In the genomic region with DNA sequence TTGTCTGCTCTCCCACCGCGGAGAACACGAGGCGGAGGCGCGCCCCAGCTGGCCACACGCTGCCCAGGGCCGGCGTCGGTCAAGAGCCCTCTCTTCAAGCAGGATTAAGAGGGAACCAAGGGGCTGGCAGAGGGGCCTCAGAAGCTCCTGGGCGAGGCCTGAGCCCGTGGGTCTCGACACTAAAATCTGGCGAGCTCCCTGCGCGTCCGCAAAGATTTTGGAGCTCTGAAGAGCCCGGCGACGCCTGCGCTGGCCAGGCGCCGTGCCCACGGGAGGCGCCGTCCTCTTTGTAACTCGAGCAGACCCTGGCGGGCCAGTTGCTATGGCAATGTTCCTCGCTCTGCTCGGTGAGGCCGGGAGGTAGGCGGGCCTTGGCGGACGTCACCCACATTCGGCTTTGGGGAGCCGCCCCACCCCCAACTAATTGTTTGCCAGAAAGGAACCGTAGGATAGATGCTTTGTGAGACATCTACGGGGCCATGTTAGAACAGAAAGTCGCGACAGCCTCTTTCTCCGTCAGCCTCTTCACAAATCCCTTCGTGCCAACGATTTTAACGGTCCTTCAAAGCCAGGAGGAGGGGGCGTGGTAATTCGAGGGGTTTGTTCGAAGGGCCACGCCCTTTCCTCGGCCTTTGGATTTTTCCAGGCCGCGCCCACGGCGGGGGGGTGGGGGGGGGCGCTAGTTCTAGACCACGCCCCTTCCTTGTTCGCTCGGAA, we compare ENCODE assay signal across 1 cellular context.
TF ChIP-seq lines count a peak whose summit lies in the region.

No MANE protein-coding gene starts in this region.

TF ChIP-seq in GM12878, 131 proteins besides CTCF, POLR2A, EP300 and RAD21 (continued from another document and continues in another):
- TF ChIP-seq NFIC (IDR thresholded peaks at IDR 0.05; ENCODE audit: low read depth, low read length) (no peak), POLR2AphosphoS5 (IDR thresholded peaks at IDR 0.05; ENCODE audit: low read length) (peak; percentile 39; the same call in 1 of the 2 replicates), CBX3 (IDR thresholded peaks at IDR 0.05; ENCODE audit: borderline replicate concordance, low read depth) (no peak), IRF4 (IDR thresholded peaks at IDR 0.05; ENCODE audit: low read depth, low read length) (no peak), FOXM1 (IDR thresholded peaks at IDR 0.05; ENCODE audit: low read depth, low read length) (no peak), HDGF (IDR thresholded peaks at IDR 0.05) (no peak), CEBPB (IDR thresholded peaks at IDR 0.05; ENCODE audit: borderline replicate concordance in 1 of 2, low read depth in 2 of 2, low read length in 2 of 2) (no peak), SREBF2 (IDR thresholded peaks at IDR 0.05; ENCODE audit: low read length) (no peak), YBX1 (IDR thresholded peaks at IDR 0.05) (no peak), CBFB (IDR thresholded peaks at IDR 0.05; ENCODE audit: low read depth) (0 out of 2 replicates have a peak, but pooled peaks have one; percentile 29), TCF12 (IDR thresholded peaks at IDR 0.05; ENCODE audit: low read depth, low read length) (0 out of 2 replicates have a peak, but pooled peaks have one; percentile 11), MYB (IDR thresholded peaks at IDR 0.05; ENCODE audit: borderline replicate concordance, low read depth, low read length) (no peak), EZH2 (IDR thresholded peaks at IDR 0.05; ENCODE audit: borderline replicate concordance, control insufficient read depth, low read depth, low read length) (no peak), FOXK2 (IDR thresholded peaks at IDR 0.05) (no peak), ZNF217 (IDR thresholded peaks at IDR 0.05) (no peak), POU2F2 (IDR thresholded peaks at IDR 0.05; ENCODE audit: borderline replicate concordance, low read depth, low read length) (no peak), JUNB (IDR thresholded peaks at IDR 0.05) (no peak), TBL1XR1 (IDR thresholded peaks at IDR 0.05; ENCODE audit: low read depth, low read length) (0 out of 2 replicates have a peak, but pooled peaks have one; percentile 27), NR2F1 (conservative IDR thresholded peaks at IDR 0.05) (no peak)
- TF ChIP-seq, protein P1, sequence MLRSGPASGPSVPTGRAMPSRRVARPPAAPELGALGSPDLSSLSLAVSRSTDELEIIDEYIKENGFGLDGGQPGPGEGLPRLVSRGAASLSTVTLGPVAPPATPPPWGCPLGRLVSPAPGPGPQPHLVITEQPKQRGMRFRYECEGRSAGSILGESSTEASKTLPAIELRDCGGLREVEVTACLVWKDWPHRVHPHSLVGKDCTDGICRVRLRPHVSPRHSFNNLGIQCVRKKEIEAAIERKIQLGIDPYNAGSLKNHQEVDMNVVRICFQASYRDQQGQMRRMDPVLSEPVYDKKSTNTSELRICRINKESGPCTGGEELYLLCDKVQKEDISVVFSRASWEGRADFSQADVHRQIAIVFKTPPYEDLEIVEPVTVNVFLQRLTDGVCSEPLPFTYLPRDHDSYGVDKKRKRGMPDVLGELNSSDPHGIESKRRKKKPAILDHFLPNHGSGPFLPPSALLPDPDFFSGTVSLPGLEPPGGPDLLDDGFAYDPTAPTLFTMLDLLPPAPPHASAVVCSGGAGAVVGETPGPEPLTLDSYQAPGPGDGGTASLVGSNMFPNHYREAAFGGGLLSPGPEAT (IDR thresholded peaks at IDR 0.05; ENCODE audit: low read depth), result peak; percentile 30
- TF ChIP-seq, protein P2, sequence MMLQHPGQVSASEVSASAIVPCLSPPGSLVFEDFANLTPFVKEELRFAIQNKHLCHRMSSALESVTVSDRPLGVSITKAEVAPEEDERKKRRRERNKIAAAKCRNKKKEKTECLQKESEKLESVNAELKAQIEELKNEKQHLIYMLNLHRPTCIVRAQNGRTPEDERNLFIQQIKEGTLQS (IDR thresholded peaks at IDR 0.05; ENCODE audit: borderline replicate concordance, extremely low read depth, low read depth, low read length), result no peak
- TF ChIP-seq, protein P3, sequence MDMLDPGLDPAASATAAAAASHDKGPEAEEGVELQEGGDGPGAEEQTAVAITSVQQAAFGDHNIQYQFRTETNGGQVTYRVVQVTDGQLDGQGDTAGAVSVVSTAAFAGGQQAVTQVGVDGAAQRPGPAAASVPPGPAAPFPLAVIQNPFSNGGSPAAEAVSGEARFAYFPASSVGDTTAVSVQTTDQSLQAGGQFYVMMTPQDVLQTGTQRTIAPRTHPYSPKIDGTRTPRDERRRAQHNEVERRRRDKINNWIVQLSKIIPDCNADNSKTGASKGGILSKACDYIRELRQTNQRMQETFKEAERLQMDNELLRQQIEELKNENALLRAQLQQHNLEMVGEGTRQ (IDR thresholded peaks at IDR 0.05; ENCODE audit: borderline replicate concordance, low read depth, low read length), result no peak
- TF ChIP-seq, protein P4, sequence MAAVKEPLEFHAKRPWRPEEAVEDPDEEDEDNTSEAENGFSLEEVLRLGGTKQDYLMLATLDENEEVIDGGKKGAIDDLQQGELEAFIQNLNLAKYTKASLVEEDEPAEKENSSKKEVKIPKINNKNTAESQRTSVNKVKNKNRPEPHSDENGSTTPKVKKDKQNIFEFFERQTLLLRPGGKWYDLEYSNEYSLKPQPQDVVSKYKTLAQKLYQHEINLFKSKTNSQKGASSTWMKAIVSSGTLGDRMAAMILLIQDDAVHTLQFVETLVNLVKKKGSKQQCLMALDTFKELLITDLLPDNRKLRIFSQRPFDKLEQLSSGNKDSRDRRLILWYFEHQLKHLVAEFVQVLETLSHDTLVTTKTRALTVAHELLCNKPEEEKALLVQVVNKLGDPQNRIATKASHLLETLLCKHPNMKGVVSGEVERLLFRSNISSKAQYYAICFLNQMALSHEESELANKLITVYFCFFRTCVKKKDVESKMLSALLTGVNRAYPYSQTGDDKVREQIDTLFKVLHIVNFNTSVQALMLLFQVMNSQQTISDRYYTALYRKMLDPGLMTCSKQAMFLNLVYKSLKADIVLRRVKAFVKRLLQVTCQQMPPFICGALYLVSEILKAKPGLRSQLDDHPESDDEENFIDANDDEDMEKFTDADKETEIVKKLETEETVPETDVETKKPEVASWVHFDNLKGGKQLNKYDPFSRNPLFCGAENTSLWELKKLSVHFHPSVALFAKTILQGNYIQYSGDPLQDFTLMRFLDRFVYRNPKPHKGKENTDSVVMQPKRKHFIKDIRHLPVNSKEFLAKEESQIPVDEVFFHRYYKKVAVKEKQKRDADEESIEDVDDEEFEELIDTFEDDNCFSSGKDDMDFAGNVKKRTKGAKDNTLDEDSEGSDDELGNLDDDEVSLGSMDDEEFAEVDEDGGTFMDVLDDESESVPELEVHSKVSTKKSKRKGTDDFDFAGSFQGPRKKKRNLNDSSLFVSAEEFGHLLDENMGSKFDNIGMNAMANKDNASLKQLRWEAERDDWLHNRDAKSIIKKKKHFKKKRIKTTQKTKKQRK (IDR thresholded peaks at IDR 0.05; ENCODE audit: low read depth, low read length), result no peak
- TF ChIP-seq, protein P5, sequence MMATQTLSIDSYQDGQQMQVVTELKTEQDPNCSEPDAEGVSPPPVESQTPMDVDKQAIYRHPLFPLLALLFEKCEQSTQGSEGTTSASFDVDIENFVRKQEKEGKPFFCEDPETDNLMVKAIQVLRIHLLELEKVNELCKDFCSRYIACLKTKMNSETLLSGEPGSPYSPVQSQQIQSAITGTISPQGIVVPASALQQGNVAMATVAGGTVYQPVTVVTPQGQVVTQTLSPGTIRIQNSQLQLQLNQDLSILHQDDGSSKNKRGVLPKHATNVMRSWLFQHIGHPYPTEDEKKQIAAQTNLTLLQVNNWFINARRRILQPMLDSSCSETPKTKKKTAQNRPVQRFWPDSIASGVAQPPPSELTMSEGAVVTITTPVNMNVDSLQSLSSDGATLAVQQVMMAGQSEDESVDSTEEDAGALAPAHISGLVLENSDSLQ (IDR thresholded peaks at IDR 0.05), result no peak
- TF ChIP-seq, protein P6, sequence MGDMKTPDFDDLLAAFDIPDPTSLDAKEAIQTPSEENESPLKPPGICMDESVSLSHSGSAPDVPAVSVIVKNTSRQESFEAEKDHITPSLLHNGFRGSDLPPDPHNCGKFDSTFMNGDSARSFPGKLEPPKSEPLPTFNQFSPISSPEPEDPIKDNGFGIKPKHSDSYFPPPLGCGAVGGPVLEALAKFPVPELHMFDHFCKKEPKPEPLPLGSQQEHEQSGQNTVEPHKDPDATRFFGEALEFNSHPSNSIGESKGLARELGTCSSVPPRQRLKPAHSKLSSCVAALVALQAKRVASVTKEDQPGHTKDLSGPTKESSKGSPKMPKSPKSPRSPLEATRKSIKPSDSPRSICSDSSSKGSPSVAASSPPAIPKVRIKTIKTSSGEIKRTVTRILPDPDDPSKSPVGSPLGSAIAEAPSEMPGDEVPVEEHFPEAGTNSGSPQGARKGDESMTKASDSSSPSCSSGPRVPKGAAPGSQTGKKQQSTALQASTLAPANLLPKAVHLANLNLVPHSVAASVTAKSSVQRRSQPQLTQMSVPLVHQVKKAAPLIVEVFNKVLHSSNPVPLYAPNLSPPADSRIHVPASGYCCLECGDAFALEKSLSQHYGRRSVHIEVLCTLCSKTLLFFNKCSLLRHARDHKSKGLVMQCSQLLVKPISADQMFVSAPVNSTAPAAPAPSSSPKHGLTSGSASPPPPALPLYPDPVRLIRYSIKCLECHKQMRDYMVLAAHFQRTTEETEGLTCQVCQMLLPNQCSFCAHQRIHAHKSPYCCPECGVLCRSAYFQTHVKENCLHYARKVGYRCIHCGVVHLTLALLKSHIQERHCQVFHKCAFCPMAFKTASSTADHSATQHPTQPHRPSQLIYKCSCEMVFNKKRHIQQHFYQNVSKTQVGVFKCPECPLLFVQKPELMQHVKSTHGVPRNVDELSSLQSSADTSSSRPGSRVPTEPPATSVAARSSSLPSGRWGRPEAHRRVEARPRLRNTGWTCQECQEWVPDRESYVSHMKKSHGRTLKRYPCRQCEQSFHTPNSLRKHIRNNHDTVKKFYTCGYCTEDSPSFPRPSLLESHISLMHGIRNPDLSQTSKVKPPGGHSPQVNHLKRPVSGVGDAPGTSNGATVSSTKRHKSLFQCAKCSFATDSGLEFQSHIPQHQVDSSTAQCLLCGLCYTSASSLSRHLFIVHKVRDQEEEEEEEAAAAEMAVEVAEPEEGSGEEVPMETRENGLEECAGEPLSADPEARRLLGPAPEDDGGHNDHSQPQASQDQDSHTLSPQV (IDR thresholded peaks at IDR 0.05), result no peak
- TF ChIP-seq, protein P7, sequence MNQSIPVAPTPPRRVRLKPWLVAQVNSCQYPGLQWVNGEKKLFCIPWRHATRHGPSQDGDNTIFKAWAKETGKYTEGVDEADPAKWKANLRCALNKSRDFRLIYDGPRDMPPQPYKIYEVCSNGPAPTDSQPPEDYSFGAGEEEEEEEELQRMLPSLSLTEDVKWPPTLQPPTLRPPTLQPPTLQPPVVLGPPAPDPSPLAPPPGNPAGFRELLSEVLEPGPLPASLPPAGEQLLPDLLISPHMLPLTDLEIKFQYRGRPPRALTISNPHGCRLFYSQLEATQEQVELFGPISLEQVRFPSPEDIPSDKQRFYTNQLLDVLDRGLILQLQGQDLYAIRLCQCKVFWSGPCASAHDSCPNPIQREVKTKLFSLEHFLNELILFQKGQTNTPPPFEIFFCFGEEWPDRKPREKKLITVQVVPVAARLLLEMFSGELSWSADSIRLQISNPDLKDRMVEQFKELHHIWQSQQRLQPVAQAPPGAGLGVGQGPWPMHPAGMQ (IDR thresholded peaks at IDR 0.05; ENCODE audit: borderline replicate concordance), result no peak
- TF ChIP-seq, protein P8, sequence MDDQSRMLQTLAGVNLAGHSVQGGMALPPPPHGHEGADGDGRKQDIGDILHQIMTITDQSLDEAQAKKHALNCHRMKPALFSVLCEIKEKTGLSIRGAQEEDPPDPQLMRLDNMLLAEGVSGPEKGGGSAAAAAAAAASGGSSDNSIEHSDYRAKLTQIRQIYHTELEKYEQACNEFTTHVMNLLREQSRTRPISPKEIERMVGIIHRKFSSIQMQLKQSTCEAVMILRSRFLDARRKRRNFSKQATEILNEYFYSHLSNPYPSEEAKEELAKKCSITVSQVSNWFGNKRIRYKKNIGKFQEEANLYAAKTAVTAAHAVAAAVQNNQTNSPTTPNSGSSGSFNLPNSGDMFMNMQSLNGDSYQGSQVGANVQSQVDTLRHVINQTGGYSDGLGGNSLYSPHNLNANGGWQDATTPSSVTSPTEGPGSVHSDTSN (IDR thresholded peaks at IDR 0.05; ENCODE audit: insufficient replicate concordance, low read depth, low read length), result no peak
- TF ChIP-seq, protein P9, sequence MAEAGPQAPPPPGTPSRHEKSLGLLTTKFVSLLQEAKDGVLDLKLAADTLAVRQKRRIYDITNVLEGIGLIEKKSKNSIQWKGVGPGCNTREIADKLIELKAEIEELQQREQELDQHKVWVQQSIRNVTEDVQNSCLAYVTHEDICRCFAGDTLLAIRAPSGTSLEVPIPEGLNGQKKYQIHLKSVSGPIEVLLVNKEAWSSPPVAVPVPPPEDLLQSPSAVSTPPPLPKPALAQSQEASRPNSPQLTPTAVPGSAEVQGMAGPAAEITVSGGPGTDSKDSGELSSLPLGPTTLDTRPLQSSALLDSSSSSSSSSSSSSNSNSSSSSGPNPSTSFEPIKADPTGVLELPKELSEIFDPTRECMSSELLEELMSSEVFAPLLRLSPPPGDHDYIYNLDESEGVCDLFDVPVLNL (IDR thresholded peaks at IDR 0.05; ENCODE audit: low read depth, low read length), result peak; percentile 40; the same call in 1 of the 2 replicates
- TF ChIP-seq, protein P10, sequence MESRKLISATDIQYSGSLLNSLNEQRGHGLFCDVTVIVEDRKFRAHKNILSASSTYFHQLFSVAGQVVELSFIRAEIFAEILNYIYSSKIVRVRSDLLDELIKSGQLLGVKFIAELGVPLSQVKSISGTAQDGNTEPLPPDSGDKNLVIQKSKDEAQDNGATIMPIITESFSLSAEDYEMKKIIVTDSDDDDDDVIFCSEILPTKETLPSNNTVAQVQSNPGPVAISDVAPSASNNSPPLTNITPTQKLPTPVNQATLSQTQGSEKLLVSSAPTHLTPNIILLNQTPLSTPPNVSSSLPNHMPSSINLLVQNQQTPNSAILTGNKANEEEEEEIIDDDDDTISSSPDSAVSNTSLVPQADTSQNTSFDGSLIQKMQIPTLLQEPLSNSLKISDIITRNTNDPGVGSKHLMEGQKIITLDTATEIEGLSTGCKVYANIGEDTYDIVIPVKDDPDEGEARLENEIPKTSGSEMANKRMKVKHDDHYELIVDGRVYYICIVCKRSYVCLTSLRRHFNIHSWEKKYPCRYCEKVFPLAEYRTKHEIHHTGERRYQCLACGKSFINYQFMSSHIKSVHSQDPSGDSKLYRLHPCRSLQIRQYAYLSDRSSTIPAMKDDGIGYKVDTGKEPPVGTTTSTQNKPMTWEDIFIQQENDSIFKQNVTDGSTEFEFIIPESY (IDR thresholded peaks at IDR 0.05), result no peak
- TF ChIP-seq, protein P11, sequence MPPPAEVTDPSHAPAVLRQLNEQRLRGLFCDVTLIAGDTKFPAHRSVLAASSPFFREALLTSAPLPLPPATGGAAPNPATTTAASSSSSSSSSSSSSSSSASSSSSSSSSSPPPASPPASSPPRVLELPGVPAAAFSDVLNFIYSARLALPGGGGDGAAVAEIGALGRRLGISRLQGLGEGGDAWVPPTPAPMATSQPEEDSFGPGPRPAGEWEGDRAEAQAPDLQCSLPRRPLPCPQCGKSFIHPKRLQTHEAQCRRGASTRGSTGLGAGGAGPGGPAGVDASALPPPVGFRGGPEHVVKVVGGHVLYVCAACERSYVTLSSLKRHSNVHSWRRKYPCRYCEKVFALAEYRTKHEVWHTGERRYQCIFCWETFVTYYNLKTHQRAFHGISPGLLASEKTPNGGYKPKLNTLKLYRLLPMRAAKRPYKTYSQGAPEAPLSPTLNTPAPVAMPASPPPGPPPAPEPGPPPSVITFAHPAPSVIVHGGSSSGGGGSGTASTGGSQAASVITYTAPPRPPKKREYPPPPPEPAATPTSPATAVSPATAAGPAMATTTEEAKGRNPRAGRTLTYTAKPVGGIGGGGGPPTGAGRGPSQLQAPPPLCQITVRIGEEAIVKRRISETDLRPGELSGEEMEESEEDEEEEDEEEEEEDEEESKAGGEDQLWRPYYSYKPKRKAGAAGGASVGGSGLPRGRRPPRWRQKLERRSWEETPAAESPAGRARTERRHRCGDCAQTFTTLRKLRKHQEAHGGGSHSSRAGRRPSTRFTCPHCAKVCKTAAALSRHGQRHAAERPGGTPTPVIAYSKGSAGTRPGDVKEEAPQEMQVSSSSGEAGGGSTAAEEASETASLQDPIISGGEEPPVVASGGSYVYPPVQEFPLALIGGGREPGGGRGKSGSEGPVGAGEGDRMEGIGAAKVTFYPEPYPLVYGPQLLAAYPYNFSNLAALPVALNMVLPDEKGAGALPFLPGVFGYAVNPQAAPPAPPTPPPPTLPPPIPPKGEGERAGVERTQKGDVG (CRISPR knock-in tag; IDR thresholded peaks at IDR 0.05), result no peak
